ENCODE assay signal across 26 cellular contexts in the genomic region with DNA sequence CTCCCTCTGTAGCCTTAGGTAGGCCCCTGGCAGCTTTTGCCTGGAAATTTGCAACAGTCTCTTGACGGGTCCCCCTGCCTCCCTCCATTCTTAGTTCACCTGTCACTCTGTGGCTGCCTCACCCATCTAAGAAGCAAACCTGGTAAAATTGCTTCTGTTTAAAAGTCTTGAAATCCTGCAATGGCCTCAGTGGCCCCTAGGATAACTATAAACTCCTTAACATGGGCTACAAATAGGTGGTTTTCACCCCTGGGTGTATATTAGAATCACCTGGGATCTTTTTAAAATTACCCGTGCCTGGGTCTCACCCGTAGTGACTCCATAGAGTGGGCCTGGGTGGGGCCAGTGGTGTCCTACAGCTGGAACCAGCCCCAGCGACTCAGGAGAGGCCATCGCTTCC.
DNase-seq lines count a peak whose midpoint lies in the region; TF ChIP-seq lines count a peak whose summit lies in the region.
"Had no signal": no experiment of that assay in that cellular context is flagged by ENCODE, and none has a peak within 500 bp of the region (broad histone marks: within the 10 kb centered on the region; RNA-seq: fewer than 3 reads in every experiment).

No MANE protein-coding gene starts in this region.

- H3K27me3 ChIP-seq in left ventricle myocardium inferior (ENCODE audit: low read depth) (no peaks in the 10 kb centered on the region), fibroblast of lung (ENCODE audit: control insufficient read depth, insufficient read depth, low read length) (no peaks in the 10 kb centered on the region), prostate gland (replicated peaks; ENCODE audit: insufficient read depth) (no peaks in the 10 kb centered on the region), uterus (no peaks in the 10 kb centered on the region), dorsolateral prefrontal cortex (no peaks in the 10 kb centered on the region)
- H3K27me3 ChIP-seq: foreskin keratinocyte, upper lobe of left lung had no signal

- DNase-seq in left ventricle myocardium inferior (no peak), cardiac septum (ENCODE audit: low spot score) (no peak), fibroblast of lung (ENCODE audit: low read depth in 2 of 2) (no peak), prostate gland (ENCODE audit: low spot score) (no peak), uterus (no peak), type B pancreatic cell (ENCODE audit: extremely low spot score, unreplicated experiment) (no peak), GM20000 (ENCODE audit: low spot score) (no peak), dorsolateral prefrontal cortex (no peak)
- DNase-seq: activated B cell treated with CpG ODN at 0.5 μM for 24 hours; activated CD4-positive, alpha-beta T cell treated with anti-CD3 and anti-CD28 coated beads, Interleukin-2, amount 50 U/mL, for 4 hours; activated gamma-delta T cell treated with Interleukin-2 at 50 U/mL for 16 hours; Calu3; foreskin keratinocyte; mammary epithelial cell; naive thymus-derived CD4-positive, alpha-beta T cell; NCI-H1105 treated with DMSO at 0.1 percent for 48 hours; NCI-H2029 treated with DMSO at 0.1 percent for 48 hours; NCI-H82; stimulated activated CD4-positive, alpha-beta T cell treated with anti-CD3 and anti-CD28 coated beads, Interleukin-1b, Interleukin-23, amount 100 ng/mL, for 48 hours; stimulated activated naive B cell treated with anti-CD40 and anti-IgM and Interleukin-4, amounts not matched to agents 10 μg/mL and 1 μg/mL and 100 μg/mL, for 72 hours; T1000; upper lobe of left lung had no signal

- intact Hi-C loops in left ventricle myocardium inferior (cut with micrococcal nuclease) (no loop called here), cardiac septum (cut with DNase I) (no loop called here), prostate gland (cut with DNase I) (loop anchor here (2.0 to 10.0 kb wide), 2 partner anchors 101 to 331 kb away; a partner anchor contains a TSS), uterus (cut with DNase I; ENCODE audit: low total_unique reads) (no loop called here), dorsolateral prefrontal cortex (cut with DNase I) (no loop called here)

- peaks cover 11% of the 10 kb centered on the region for H3K27me3 Mint-ChIP-seq in type B pancreatic cell
- H3K27me3 Mint-ChIP-seq: activated B cell treated with CpG ODN at 0.5 μM for 24 hours had no signal

- no peak overlapping the region for H3K9ac ChIP-seq in fibroblast of lung (ENCODE audit: insufficient read depth, low read length)
- H3K9ac ChIP-seq: parathyroid adenoma had no signal

- no peak overlapping the region for H3K27ac Mint-ChIP-seq in type B pancreatic cell
- H3K27ac Mint-ChIP-seq: activated B cell treated with CpG ODN at 0.5 μM for 24 hours; dendritic cell treated with granulocyte-macrophage colony-stimulating factor and Interleukin-4, amounts not matched to agents 40 ng/mL and 50 ng/mL, for 4 days; naive thymus-derived CD4-positive, alpha-beta T cell; stimulated activated naive B cell treated with anti-CD40 and anti-IgM and Interleukin-4, amounts not matched to agents 10 μg/mL and 1 μg/mL and 100 μg/mL, for 72 hours had no signal

- TF ChIP-seq POLR2A in prostate gland (IDR thresholded peaks at IDR 0.05): no peak
- TF ChIP-seq POLR2A in uterus (IDR thresholded peaks at IDR 0.05): no peak

- H3K9me3 ChIP-seq in left ventricle myocardium inferior (replicated peaks) (no peaks in the 10 kb centered on the region), fibroblast of lung (ENCODE audit: control insufficient read depth, insufficient read depth, low read depth, low read length) (no peaks in the 10 kb centered on the region), prostate gland (no peaks in the 10 kb centered on the region), uterus (no peaks in the 10 kb centered on the region)
- H3K9me3 ChIP-seq: upper lobe of left lung had no signal

- H3K36me3 ChIP-seq in left ventricle myocardium inferior (no peaks in the 10 kb centered on the region), fibroblast of lung (ENCODE audit: control insufficient read depth, insufficient read depth, low read length) (no peaks in the 10 kb centered on the region), prostate gland (no peaks in the 10 kb centered on the region), uterus (no peaks in the 10 kb centered on the region)
- H3K36me3 ChIP-seq: upper lobe of left lung had no signal

- no peaks in the 10 kb centered on the region for H3K79me2 ChIP-seq in fibroblast of lung (ENCODE audit: control insufficient read depth, insufficient read depth, low read length)
- H3K79me2 ChIP-seq: parathyroid adenoma had no signal

- peaks cover 7% of the 10 kb centered on the region for H3K9me3 Mint-ChIP-seq in type B pancreatic cell
- H3K9me3 Mint-ChIP-seq: activated B cell treated with CpG ODN at 0.5 μM for 24 hours; dendritic cell treated with granulocyte-macrophage colony-stimulating factor and Interleukin-4, amounts not matched to agents 40 ng/mL and 50 ng/mL, for 4 days; naive thymus-derived CD4-positive, alpha-beta T cell; stimulated activated naive B cell treated with anti-CD40 and anti-IgM and Interleukin-4, amounts not matched to agents 10 μg/mL and 1 μg/mL and 100 μg/mL, for 72 hours had no signal

- H3K4me2 ChIP-seq in fibroblast of lung (ENCODE audit: extremely low read depth, insufficient read depth, low read length): peak overlapping the region; percentile 60

- no peaks in the 10 kb centered on the region for H4K20me1 ChIP-seq in fibroblast of lung (ENCODE audit: control insufficient read depth, extremely low read depth, insufficient read depth, low read length)

- peak overlapping the region; percentile 75 for H3K27ac ChIP-seq in left ventricle myocardium inferior (replicated peaks)
- no peak overlapping the region for H3K27ac ChIP-seq in fibroblast of lung (ENCODE audit: insufficient read depth, low read length)
- peak overlapping the region; percentile 37 to 53 for H3K27ac ChIP-seq in prostate gland
- peak overlapping the region; percentile 87 to 89 for H3K27ac ChIP-seq in uterus
- H3K27ac ChIP-seq in dorsolateral prefrontal cortex: peak overlapping the region in 3 of 59 donors; percentile 37 to 46 (median 46)
- H3K27ac ChIP-seq: C4-2B, foreskin keratinocyte, HL-60 had no signal

- H3K4me3 Mint-ChIP-seq in type B pancreatic cell: no peak overlapping the region
- H3K4me3 Mint-ChIP-seq: activated B cell treated with CpG ODN at 0.5 μM for 24 hours; dendritic cell treated with granulocyte-macrophage colony-stimulating factor and Interleukin-4, amounts not matched to agents 40 ng/mL and 50 ng/mL, for 4 days; naive thymus-derived CD4-positive, alpha-beta T cell; stimulated activated naive B cell treated with anti-CD40 and anti-IgM and Interleukin-4, amounts not matched to agents 10 μg/mL and 1 μg/mL and 100 μg/mL, for 72 hours had no signal

- TF ChIP-seq CTCF in left ventricle myocardium inferior (IDR thresholded peaks at IDR 0.05; ENCODE audit: borderline replicate concordance): no peak
- TF ChIP-seq CTCF in fibroblast of lung (conservative IDR thresholded peaks at IDR 0.05 in 1 of 2, IDR thresholded peaks at IDR 0.05 in 1 of 2; ENCODE audit: low read depth in 1 of 2, low read length in 2 of 2): no peak
- TF ChIP-seq CTCF in prostate gland (IDR thresholded peaks at IDR 0.05): no peak
- TF ChIP-seq CTCF in uterus (IDR thresholded peaks at IDR 0.05): no peak
- TF ChIP-seq CTCF in type B pancreatic cell (conservative IDR thresholded peaks at IDR 0.05): no peak
- no peak for TF ChIP-seq CTCF in GM20000 (IDR thresholded peaks at IDR 0.05; ENCODE audit: extremely low read depth, missing control alignments)
- no peak for TF ChIP-seq CTCF in dorsolateral prefrontal cortex (IDR thresholded peaks at IDR 0.05 in 54 of 56, conservative IDR thresholded peaks at IDR 0.05 in 2 of 56; ENCODE audit: low read depth in 1 of 56, partially characterized antibody in 56 of 56)

- H3K36me3 Mint-ChIP-seq in type B pancreatic cell: peaks cover 8% of the 10 kb centered on the region
- H3K36me3 Mint-ChIP-seq: naive thymus-derived CD4-positive, alpha-beta T cell; stimulated activated naive B cell treated with anti-CD40 and anti-IgM and Interleukin-4, amounts not matched to agents 10 μg/mL and 1 μg/mL and 100 μg/mL, for 72 hours had no signal

- H2AFZ ChIP-seq in fibroblast of lung (ENCODE audit: low read length): no peak overlapping the region

- H3K4me1 ChIP-seq in left ventricle myocardium inferior (peaks cover 97% of the 10 kb centered on the region), fibroblast of lung (ENCODE audit: control insufficient read depth, extremely low read depth, insufficient read depth, low read length) (peaks cover 5% of the 10 kb centered on the region), prostate gland (replicated peaks) (no peaks in the 10 kb centered on the region), uterus (peaks cover 4 to 7% of the 10 kb centered on the region in 2 donors)
- H3K4me1 ChIP-seq: foreskin keratinocyte, parathyroid adenoma had no signal

- H3K4me3 ChIP-seq in left ventricle myocardium inferior (no peak overlapping the region), fibroblast of lung (replicated peaks in 1 of 4; ENCODE audit: control extremely low read depth in 1 of 4, insufficient read depth in 1 of 4, low read depth in 3 of 4, low read length in 4 of 4) (no peak overlapping the region), prostate gland (no peak overlapping the region), uterus (no peak overlapping the region), dorsolateral prefrontal cortex (no peak overlapping the region)
- H3K4me3 ChIP-seq: upper lobe of left lung had no signal

- H3K4me1 Mint-ChIP-seq in type B pancreatic cell (ENCODE audit: unreplicated experiment): peaks cover 14% of the 10 kb centered on the region
- H3K4me1 Mint-ChIP-seq: activated B cell treated with CpG ODN at 0.5 μM for 24 hours had no signal

- 85% methylated on average over 5 of the region's 5 CpGs for WGBS in prostate gland
